ENCODE assay signal across 36 cellular contexts in genomic region chr12:96084624-96085023, GRCh38.
"Had no signal": no experiment of that assay in that cellular context is flagged by ENCODE, and none has a peak within 500 bp of the region (broad histone marks: within the 10 kb centered on the region; RNA-seq: fewer than 3 reads in every experiment).

No MANE protein-coding gene starts in this region.

- H3K27ac Mint-ChIP-seq: activated CD4-positive, alpha-beta memory T cell treated with anti-CD3 and anti-CD28 coated beads, Interleukin-2, amount 10 ng/mL, durations not matched to agents 7 days and 5 days; activated naive CD8-positive, alpha-beta T cell treated with anti-CD3 and anti-CD28 coated beads for 36 hours; activated T-cell treated with anti-CD3 and anti-CD28 coated beads, Interleukin-2, amount 50 U/mL, for 72 hours; activated T-helper 17 cell treated with anti-CD3 and anti-CD28 coated beads, Interleukin-2, amount 50 U/mL, for 72 hours had no signal

- H3K36me3 ChIP-seq: ascending aorta, cardiac muscle cell, WERI-Rb-1 had no signal

- H3K36me3 Mint-ChIP-seq: T-cell had no signal

- H3K4me3 Mint-ChIP-seq: activated CD4-positive, alpha-beta memory T cell treated with anti-CD3 and anti-CD28 coated beads, Interleukin-2, amount 10 ng/mL, durations not matched to agents 7 days and 5 days; activated naive CD8-positive, alpha-beta T cell treated with anti-CD3 and anti-CD28 coated beads for 36 hours; activated T-cell treated with anti-CD3 and anti-CD28 coated beads, Interleukin-2, amount 50 U/mL, for 72 hours; activated T-helper 17 cell treated with anti-CD3 and anti-CD28 coated beads, Interleukin-2, amount 50 U/mL, for 72 hours; central memory CD8-positive, alpha-beta T cell; T-cell had no signal

- H3K4me3 ChIP-seq: ascending aorta, cardiac muscle cell, PC-9 had no signal

- H3K9me3 ChIP-seq: ascending aorta had no signal

- H3K27me3 ChIP-seq: ascending aorta, cardiac muscle cell had no signal

- H3K27me3 Mint-ChIP-seq: activated CD4-positive, alpha-beta memory T cell treated with anti-CD3 and anti-CD28 coated beads, Interleukin-2, amount 10 ng/mL, durations not matched to agents 7 days and 5 days; activated naive CD8-positive, alpha-beta T cell treated with anti-CD3 and anti-CD28 coated beads for 36 hours; activated T-helper 17 cell treated with anti-CD3 and anti-CD28 coated beads, Interleukin-2, amount 50 U/mL, for 72 hours; T-cell had no signal

- H3K4me2 ChIP-seq: PC-9 had no signal

- H3K4me1 ChIP-seq: ascending aorta had no signal

- ATAC-seq: Right ventricle myocardium inferior, SK-N-SH treated with all-trans-retinoic acid at 6 μM for 48 hours, T-cell had no signal

- H3K4me1 Mint-ChIP-seq: central memory CD8-positive, alpha-beta T cell had no signal

- DNase-seq: activated CD4-positive, alpha-beta memory T cell treated with anti-CD3 and anti-CD28 coated beads, Interleukin-2, amount 10 ng/mL, durations not matched to agents 7 days and 5 days; activated CD4-positive, alpha-beta T cell treated with anti-CD3 and anti-CD28 coated beads for 1 hour; activated CD4-positive, alpha-beta T cell treated with anti-CD3 and anti-CD28 coated beads for 48 hours; activated CD4-positive, CD25-positive, alpha-beta regulatory T cell; activated CD8-positive, alpha-beta memory T cell treated with anti-CD3 and anti-CD28 coated beads for 24 hours; activated effector memory CD4-positive, alpha-beta T cell treated with anti-CD3 and anti-CD28 coated beads, Interleukin-2, amount 50 U/mL, for 16 hours; activated naive CD4-positive, alpha-beta T cell; activated naive CD4-positive, alpha-beta T cell treated with anti-CD3 and anti-CD28 coated beads, Interleukin-2, amount 50 U/mL, for 16 hours; activated naive CD8-positive, alpha-beta T cell treated with anti-CD3 and anti-CD28 coated beads for 36 hours; activated T-cell treated with anti-CD3 and anti-CD28 coated beads, Interleukin-2, amount 50 U/mL, for 1 hour; activated T-cell treated with anti-CD3 and anti-CD28 coated beads, Interleukin-2, amount 50 U/mL, for 72 hours; amygdala; NCI-H1092 treated with DMSO at 0.1 percent for 48 hours; NCI-H1417; NCI-H146; NCI-H187; NCI-H2029 treated with DMSO at 0.1 percent for 48 hours; NCI-H2107; NCI-H2171; NCI-H510A; NCI-H526; NCI-H748 treated with DMSO at 0.1 percent for 48 hours; NK-92 treated with Interleukin-12 subunit alpha and Interleukin-12 subunit beta, amount 100 ng/mL, for 24 hours; PC-9; SIG-M5; T-cell; T-helper 2 cell; T-helper 9 cell; WERI-Rb-1 had no signal

- H3K27ac ChIP-seq: ascending aorta, cardiac muscle cell, PC-9, RWPE1, WERI-Rb-1 had no signal

- H2AFZ ChIP-seq: PC-9 had no signal
